In the genomic region with DNA sequence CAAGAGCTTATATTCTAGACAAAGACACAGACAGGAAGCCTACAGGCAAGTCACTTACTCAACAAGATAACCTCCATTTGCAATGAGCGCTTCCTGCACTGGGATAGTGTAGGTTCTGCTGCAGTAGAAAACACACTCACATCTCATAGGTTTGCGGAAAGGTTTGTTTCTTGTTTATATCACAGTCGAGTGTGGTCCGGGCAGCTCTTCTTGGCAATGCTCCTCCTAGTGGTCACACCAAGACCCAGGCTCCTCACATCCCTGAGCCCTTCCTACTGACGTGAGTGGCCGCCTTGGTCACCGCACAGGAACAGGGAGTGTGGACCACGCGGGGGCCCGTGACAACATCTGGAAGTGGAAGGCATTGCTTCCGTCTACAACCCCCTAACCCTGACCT, we compare ENCODE assay signal across 8 cellular contexts. TPM values are rescaled to one million over a fixed set of nuclear protein-coding genes. Genes with fewer than 3 reads are reported as not detected.
DNase-seq lines count a peak whose midpoint lies in the region; ATAC-seq and TF ChIP-seq lines count a peak whose summit lies in the region.

No MANE protein-coding gene starts in this region.

- H3K36me3 ChIP-seq in esophagus squamous epithelium: no peaks in the 10 kb centered on the region

- TF ChIP-seq POLR2A in esophagus squamous epithelium (IDR thresholded peaks at IDR 0.05): no peak

- TF ChIP-seq CTCF in GM12875 (IDR thresholded peaks at IDR 0.05; ENCODE audit: borderline replicate concordance, insufficient read depth, low read depth, low read length): peak; percentile 57; the same call in 1 of the 2 replicates
- peak in 1 of 6 experiments; percentile 37 for TF ChIP-seq CTCF in esophagus squamous epithelium (IDR thresholded peaks at IDR 0.05)

- ATAC-seq in GM18517 (IDR thresholded peaks at IDR 0.05; ENCODE audit: unreplicated experiment): no peak
- no peak for ATAC-seq in GM21723 (IDR thresholded peaks at IDR 0.05; ENCODE audit: unreplicated experiment)

- 17 to 37% methylated on average over 2 to 4 of the region's 11 CpGs for WGBS in esophagus squamous epithelium, 2 donors

- H3K27me3 ChIP-seq in esophagus squamous epithelium: peaks cover 0 to 56% (median 0%) of the 10 kb centered on the region in 4 donors

- intact Hi-C loops in esophagus squamous epithelium (cut with DNase I): no loop called here

- no peaks in the 10 kb centered on the region for H3K4me1 ChIP-seq in esophagus squamous epithelium

- H3K4me3 ChIP-seq in GM12875 (ENCODE audit: low read depth, low read length): no peak overlapping the region
- H3K4me3 ChIP-seq in esophagus squamous epithelium: no peak overlapping the region

- DNase-seq in NCI-H526 treated with DMSO at 0.1 percent for 48 hours (lab: John Stamatoyannopoulos, UW) (peak; percentile 35), esophagus squamous epithelium (lab: John Stamatoyannopoulos, UW) (no peak), renal cortical epithelial cell (ENCODE audit: low read depth) (peak; percentile 6), epidermal melanocyte (ENCODE audit: insufficient read length, low spot score) (no peak)
- no peak for DNase-seq in effector CD4-positive, alpha-beta T cell

- peaks cover 0 to 4% (median 0%) of the 10 kb centered on the region in 3 donors for H3K9me3 ChIP-seq in esophagus squamous epithelium

- peak overlapping the region in 3 of 4 donors; percentile 61 to 78 (median 62) for H3K27ac ChIP-seq in esophagus squamous epithelium

RNA-seq across cellular contexts. Expression of gene RBFOX3, which starts 48.0 kb away (rescaled TPM):
- 1 to 10 TPM in 2 of 4 donors, under 1 TPM in 1, not detected in 1; 0.11 to 5.3 (median 1.3) TPM for total RNA-seq in esophagus squamous epithelium
- total RNA-seq in renal cortical epithelial cell: not detected in 2 replicates

Comparison
In these comparisons a context has a peak if more than half of its experiments do, and no peak if none do; other contexts are left out.
1. DNase-seq: peak in NCI-H526 treated with DMSO at 0.1 percent for 48 hours (single experiment) and renal cortical epithelial cell (single experiment); none in esophagus squamous epithelium (single experiment), effector CD4-positive, alpha-beta T cell (single experiment) and epidermal melanocyte (single experiment).